1 cellular context compared by ENCODE assay signal in the genomic region with DNA sequence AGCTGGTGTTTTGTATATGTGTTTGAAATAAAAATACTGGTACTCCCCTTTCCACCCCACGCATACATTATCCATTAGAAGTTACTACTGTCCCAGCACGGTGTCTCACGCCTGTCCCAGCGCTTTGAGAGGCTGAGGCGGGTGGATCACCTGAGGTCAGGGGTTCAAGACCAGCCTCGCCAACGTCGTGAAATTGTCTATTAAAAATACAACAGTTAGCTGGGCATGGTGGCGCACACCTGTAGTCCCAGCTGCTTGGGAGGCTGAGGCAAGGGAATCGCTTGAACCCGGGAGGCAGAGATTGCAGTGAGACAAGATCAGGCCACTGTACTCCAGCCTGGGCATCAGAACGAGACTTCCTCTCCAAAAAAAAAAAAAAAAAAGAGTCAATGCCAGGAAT.
TF ChIP-seq lines count a peak whose summit lies in the region.

No MANE protein-coding gene starts in this region.

TF ChIP-seq in WTC11, 78 proteins besides CTCF, POLR2A, EP300 and RAD21 (continued from another document):
- TF ChIP-seq, protein P1, sequence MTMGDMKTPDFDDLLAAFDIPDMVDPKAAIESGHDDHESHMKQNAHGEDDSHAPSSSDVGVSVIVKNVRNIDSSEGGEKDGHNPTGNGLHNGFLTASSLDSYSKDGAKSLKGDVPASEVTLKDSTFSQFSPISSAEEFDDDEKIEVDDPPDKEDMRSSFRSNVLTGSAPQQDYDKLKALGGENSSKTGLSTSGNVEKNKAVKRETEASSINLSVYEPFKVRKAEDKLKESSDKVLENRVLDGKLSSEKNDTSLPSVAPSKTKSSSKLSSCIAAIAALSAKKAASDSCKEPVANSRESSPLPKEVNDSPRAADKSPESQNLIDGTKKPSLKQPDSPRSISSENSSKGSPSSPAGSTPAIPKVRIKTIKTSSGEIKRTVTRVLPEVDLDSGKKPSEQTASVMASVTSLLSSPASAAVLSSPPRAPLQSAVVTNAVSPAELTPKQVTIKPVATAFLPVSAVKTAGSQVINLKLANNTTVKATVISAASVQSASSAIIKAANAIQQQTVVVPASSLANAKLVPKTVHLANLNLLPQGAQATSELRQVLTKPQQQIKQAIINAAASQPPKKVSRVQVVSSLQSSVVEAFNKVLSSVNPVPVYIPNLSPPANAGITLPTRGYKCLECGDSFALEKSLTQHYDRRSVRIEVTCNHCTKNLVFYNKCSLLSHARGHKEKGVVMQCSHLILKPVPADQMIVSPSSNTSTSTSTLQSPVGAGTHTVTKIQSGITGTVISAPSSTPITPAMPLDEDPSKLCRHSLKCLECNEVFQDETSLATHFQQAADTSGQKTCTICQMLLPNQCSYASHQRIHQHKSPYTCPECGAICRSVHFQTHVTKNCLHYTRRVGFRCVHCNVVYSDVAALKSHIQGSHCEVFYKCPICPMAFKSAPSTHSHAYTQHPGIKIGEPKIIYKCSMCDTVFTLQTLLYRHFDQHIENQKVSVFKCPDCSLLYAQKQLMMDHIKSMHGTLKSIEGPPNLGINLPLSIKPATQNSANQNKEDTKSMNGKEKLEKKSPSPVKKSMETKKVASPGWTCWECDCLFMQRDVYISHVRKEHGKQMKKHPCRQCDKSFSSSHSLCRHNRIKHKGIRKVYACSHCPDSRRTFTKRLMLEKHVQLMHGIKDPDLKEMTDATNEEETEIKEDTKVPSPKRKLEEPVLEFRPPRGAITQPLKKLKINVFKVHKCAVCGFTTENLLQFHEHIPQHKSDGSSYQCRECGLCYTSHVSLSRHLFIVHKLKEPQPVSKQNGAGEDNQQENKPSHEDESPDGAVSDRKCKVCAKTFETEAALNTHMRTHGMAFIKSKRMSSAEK (CRISPR knock-in tag; IDR thresholded peaks at IDR 0.05; ENCODE audit: borderline replicate concordance), result no peak
- TF ChIP-seq, protein P2, sequence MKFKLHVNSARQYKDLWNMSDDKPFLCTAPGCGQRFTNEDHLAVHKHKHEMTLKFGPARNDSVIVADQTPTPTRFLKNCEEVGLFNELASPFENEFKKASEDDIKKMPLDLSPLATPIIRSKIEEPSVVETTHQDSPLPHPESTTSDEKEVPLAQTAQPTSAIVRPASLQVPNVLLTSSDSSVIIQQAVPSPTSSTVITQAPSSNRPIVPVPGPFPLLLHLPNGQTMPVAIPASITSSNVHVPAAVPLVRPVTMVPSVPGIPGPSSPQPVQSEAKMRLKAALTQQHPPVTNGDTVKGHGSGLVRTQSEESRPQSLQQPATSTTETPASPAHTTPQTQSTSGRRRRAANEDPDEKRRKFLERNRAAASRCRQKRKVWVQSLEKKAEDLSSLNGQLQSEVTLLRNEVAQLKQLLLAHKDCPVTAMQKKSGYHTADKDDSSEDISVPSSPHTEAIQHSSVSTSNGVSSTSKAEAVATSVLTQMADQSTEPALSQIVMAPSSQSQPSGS (CRISPR knock-in tag; IDR thresholded peaks at IDR 0.05; ENCODE audit: borderline replicate concordance, low read depth), result no peak
- TF ChIP-seq JAZF1 (CRISPR knock-in tag; IDR thresholded peaks at IDR 0.05) (no peak), FOXP1 (CRISPR knock-in tag; IDR thresholded peaks at IDR 0.05; ENCODE audit: borderline replicate concordance) (no peak)
